Comparison of ENCODE assay signal across 8 cellular contexts in the genomic region with DNA sequence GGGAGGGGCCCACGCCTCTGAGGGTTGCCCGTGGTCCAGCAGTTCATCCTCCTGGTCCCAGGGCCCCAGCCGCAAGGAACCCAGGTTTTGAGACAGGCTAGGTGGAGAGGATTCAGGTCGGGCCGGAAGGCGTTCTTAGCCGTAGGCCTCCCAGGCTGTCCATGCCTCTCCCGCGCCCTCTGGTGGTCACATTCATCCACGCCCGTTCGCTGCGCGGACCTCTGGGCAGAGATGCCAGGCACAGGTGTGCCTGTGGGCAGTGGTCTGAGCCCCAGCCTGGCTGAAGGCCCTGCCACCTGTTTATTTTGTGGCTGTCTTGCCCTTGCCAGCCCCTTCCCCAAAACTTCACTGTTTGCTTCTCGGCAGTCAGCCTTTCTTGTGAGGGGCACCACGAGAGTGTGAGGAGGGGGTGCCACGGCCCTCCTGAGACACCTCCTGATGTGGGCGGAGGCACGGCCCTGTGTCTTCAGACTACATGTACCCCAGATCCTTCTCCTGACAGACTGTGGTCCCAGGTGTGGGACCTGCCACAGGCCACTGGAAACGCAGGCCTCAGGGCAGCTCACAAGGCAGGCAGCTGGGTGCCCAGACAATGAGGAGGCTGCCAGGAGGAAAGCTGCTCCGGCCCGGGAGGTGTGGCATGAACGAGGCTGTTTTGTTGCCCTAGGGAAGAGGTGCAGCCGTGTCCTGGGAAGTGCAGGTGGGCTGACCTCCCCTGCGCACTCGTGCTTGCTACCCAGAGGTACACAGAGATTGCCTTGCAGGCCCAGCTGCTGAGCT. TPM values are rescaled to one million over a fixed set of nuclear protein-coding genes. Genes with fewer than 3 reads are reported as not detected.
DNase-seq lines count a peak whose midpoint lies in the region; ATAC-seq, FAIRE-seq and TF ChIP-seq lines count a peak whose summit lies in the region.

No MANE protein-coding gene starts in this region.

- H3K27me3 ChIP-seq in ovary = no peaks in the 10 kb centered on the region
- H3K27me3 ChIP-seq in thymus (ENCODE audit: control insufficient read depth, insufficient read depth) = no peaks in the 10 kb centered on the region

- intact Hi-C loops in ovary (cut with DNase I) = loop anchor here (2.0 to 10.0 kb wide), 6 partner anchors 185 to 345 kb away; no protein-coding TSS in a partner anchor

- H3K27ac ChIP-seq in ovary = no peak overlapping the region
- peak overlapping the region; percentile 1 for H3K27ac ChIP-seq in thymus (ENCODE audit: low read depth)

- H3K4me3 ChIP-seq in ovary (no peak overlapping the region), thymus (ENCODE audit: low read length) (no peak overlapping the region)

- DNase-seq in Daoy (ENCODE audit: low read depth) (peak; percentile 81), KG1 (lab: John Stamatoyannopoulos, UW) (peak; percentile 54), SK-MEL-5 (ENCODE audit: low read depth, low spot score) (peak; percentile 71), activated gamma-delta T cell (lab: John Stamatoyannopoulos, UW) (peak; percentile 58), frontal cortex (ENCODE audit: low spot score in 2 of 2) (peak; percentile 76 to 83), ovary (peak; percentile 80 to 91 (median 88))

- no peak for TF ChIP-seq EP300 in ovary (IDR thresholded peaks at IDR 0.05)

- FAIRE-seq in frontal cortex (lab: Jason Lieb, UNC) = no peak

- no peak for ATAC-seq in GM18909 (IDR thresholded peaks at IDR 0.05; ENCODE audit: poor library complexity, unreplicated experiment)

- H3K9me3 ChIP-seq in ovary (no peaks in the 10 kb centered on the region), thymus (ENCODE audit: control insufficient read depth) (no peaks in the 10 kb centered on the region)

- H3K4me1 ChIP-seq in ovary (ENCODE audit: insufficient read depth) (no peaks in the 10 kb centered on the region), thymus (ENCODE audit: control insufficient read depth, insufficient read depth, low read length) (peaks cover 7% of the 10 kb centered on the region)

- TF ChIP-seq POLR2A in ovary (IDR thresholded peaks at IDR 0.05) = no peak

- H3K36me3 ChIP-seq in ovary (no peaks in the 10 kb centered on the region), thymus (ENCODE audit: control insufficient read depth, insufficient read depth) (peaks cover 47% of the 10 kb centered on the region)

- in situ Hi-C loops in SK-MEL-5 (cut with HindIII; ENCODE audit: low pct_unique_long_range_greater_than_20kb, low sequenced_read_pairs) = no loop called here

- 34 to 42% (median 35%) methylated on average over 25 to 26 of the region's 26 CpGs for WGBS in ovary, 3 donors
- 50% methylated on average over 26 of the region's 26 CpGs for WGBS in thymus

- TF ChIP-seq CTCF in ovary (IDR thresholded peaks at IDR 0.05) = peak; percentile 90 to 93 (median 92)

RNA-seq across cellular contexts. Expression of gene UVSSA, which starts 5.0 kb away (rescaled TPM):
- total RNA-seq in Daoy (2014; rRNA removed; shearing (Covaris generic)) = 3.2 and 4.9 TPM in 2 replicates
- 6.0 and 7.3 TPM in 2 replicates for total RNA-seq in SK-MEL-5 (2014; rRNA removed; shearing (Covaris generic))
- 9.8 and 10.1 TPM in 2 replicates for polyA plus RNA-seq in SK-MEL-5 (2015; cell fraction: cytosol; rRNA removed)
- 70.6 and 75.2 TPM in 2 replicates for polyA plus RNA-seq in SK-MEL-5 (2015; cell fraction: nucleus; rRNA removed)
- total RNA-seq in frontal cortex (5.3 TPM), ovary (10 to 100 TPM; 12.1 to 24.7 (median 19.1) TPM)
- polyA plus RNA-seq in ovary (1 to 10 TPM; 3.8 to 6.6 TPM), thymus (15.4 TPM)

RNA-seq across cellular contexts. Expression of gene NKX1-1, which starts 54.2 kb away (rescaled TPM):
- total RNA-seq in Daoy (2014; rRNA removed; shearing (Covaris generic)) = not detected in 2 replicates
- not detected in 2 replicates for total RNA-seq in SK-MEL-5 (2014; rRNA removed; shearing (Covaris generic))
- polyA plus RNA-seq in SK-MEL-5 (2015; cell fraction: cytosol; rRNA removed) = not detected in 2 replicates
- not detected in 2 replicates for polyA plus RNA-seq in SK-MEL-5 (2015; cell fraction: nucleus; rRNA removed)
- not detected for total RNA-seq in frontal cortex
- total RNA-seq in ovary = not detected
- not detected for polyA plus RNA-seq in ovary
- polyA plus RNA-seq in thymus = not detected
